In genomic region chr5:82387819-82388166, GRCh38 we compare ENCODE assay signal across 20 cellular contexts.
A peak's percentile ranks its signal among the peaks of the same experiment; 100 is the strongest.
DNase-seq lines count a peak whose midpoint lies in the region; ATAC-seq and TF ChIP-seq lines count a peak whose summit lies in the region.
"Had no signal": no experiment of that assay in that cellular context is flagged by ENCODE, and none has a peak within 500 bp of the region (broad histone marks: within the 10 kb centered on the region; RNA-seq: fewer than 3 reads in every experiment).

No MANE protein-coding gene starts in this region.

- H3K4me3 ChIP-seq in SK-N-SH (ENCODE audit: low read depth in 2 of 2, low read length in 1 of 2) (no peak overlapping the region), ascending aorta (no peak overlapping the region), vagina (no peak overlapping the region)
- H3K4me3 ChIP-seq: body of pancreas, left lung, MG63, pancreas, upper lobe of right lung had no signal

- POLR2A ChIA-PET in SK-N-SH (lab: Yijun Ruan, JAX) = no interaction called here

- H3K4me2 ChIP-seq in SK-N-SH = peak overlapping the region; percentile 28; the same call in 1 of the 2 replicates

- ATAC-seq in SK-N-SH treated with all-trans-retinoic acid at 6 μM for 48 hours = no peak; the same call in 1 of the 3 replicates
- ATAC-seq: naive thymus-derived CD8-positive, alpha-beta T cell; stimulated activated memory B cell treated with anti-CD40 and anti-IgM and Interleukin-4, amounts not matched to agents 10 μg/mL and 1 μg/mL and 100 μg/mL, for 72 hours; upper lobe of right lung had no signal

- no peaks in the 10 kb centered on the region for H3K9me3 ChIP-seq in SK-N-SH
- H3K9me3 ChIP-seq in ascending aorta = no peaks in the 10 kb centered on the region
- H3K9me3 ChIP-seq in vagina = no peaks in the 10 kb centered on the region
- H3K9me3 ChIP-seq: body of pancreas, left lung, MG63, pancreas, upper lobe of right lung had no signal

- H3K36me3 ChIP-seq in SK-N-SH (replicated peaks in 1 of 2; ENCODE audit: control insufficient read depth in 1 of 2, insufficient read depth in 2 of 2, low read length in 1 of 2) = no peaks in the 10 kb centered on the region
- H3K36me3 ChIP-seq in ascending aorta = no peaks in the 10 kb centered on the region
- no peaks in the 10 kb centered on the region for H3K36me3 ChIP-seq in vagina
- H3K36me3 ChIP-seq: left lung, MG63, pancreas, upper lobe of right lung had no signal

- H3K9me2 ChIP-seq in SK-N-SH = no peaks in the 10 kb centered on the region

- no peak for TF ChIP-seq RAD21 in SK-N-SH (IDR thresholded peaks at IDR 0.05; ENCODE audit: low read length)

- H3K27ac Mint-ChIP-seq in mesothelial cell of epicardium = peak overlapping the region; percentile 91
- H3K27ac Mint-ChIP-seq: CD4-positive, alpha-beta memory T cell; naive thymus-derived CD8-positive, alpha-beta T cell; stimulated activated memory B cell treated with anti-CD40 and anti-IgM and Interleukin-4, amounts not matched to agents 10 μg/mL and 1 μg/mL and 100 μg/mL, for 72 hours had no signal

- peak; percentile 12 for DNase-seq in SK-N-SH
- no peak for DNase-seq in ascending aorta (ENCODE audit: low spot score in 2 of 2)
- DNase-seq in mesothelial cell of epicardium (ENCODE audit: low spot score in 2 of 2, unreplicated experiment in 2 of 2) = no peak
- DNase-seq in vagina (ENCODE audit: extremely low spot score in 2 of 2) = no peak
- DNase-seq in activated T-cell treated with anti-CD3 and anti-CD28 coated beads, Interleukin-2, amount 50 U/mL, for 1 hour = no peak
- DNase-seq in GM19238 (ENCODE audit: insufficient read length, low spot score) = no peak
- no peak for DNase-seq in SW480 (ENCODE audit: low spot score)
- DNase-seq: 8988T; activated gamma-delta T cell; AML-193; CD4-positive, alpha-beta memory T cell; left lung; MG63; naive thymus-derived CD8-positive, alpha-beta T cell; stimulated activated CD4-positive, alpha-beta T cell treated with anti-CD3 and anti-CD28 coated beads, Interleukin-4, amount 100 ng/mL, for 24 hours; upper lobe of right lung had no signal

- no peak overlapping the region for H3K4me3 Mint-ChIP-seq in mesothelial cell of epicardium
- H3K4me3 Mint-ChIP-seq: naive thymus-derived CD8-positive, alpha-beta T cell; stimulated activated memory B cell treated with anti-CD40 and anti-IgM and Interleukin-4, amounts not matched to agents 10 μg/mL and 1 μg/mL and 100 μg/mL, for 72 hours had no signal

- H3K4me1 Mint-ChIP-seq in mesothelial cell of epicardium = peaks cover 65% of the 10 kb centered on the region
- H3K4me1 Mint-ChIP-seq: stimulated activated memory B cell treated with anti-CD40 and anti-IgM and Interleukin-4, amounts not matched to agents 10 μg/mL and 1 μg/mL and 100 μg/mL, for 72 hours had no signal

- no peak overlapping the region for H3K9ac ChIP-seq in SK-N-SH

- H3F3A ChIP-seq in SK-N-SH (replicated peaks; ENCODE audit: insufficient read depth) = peaks cover 29% of the 10 kb centered on the region

- TF ChIP-seq EP300 in SK-N-SH (IDR thresholded peaks at IDR 0.05; ENCODE audit: borderline replicate concordance in 1 of 2, low read depth in 1 of 2, low read length in 1 of 2) = no peak

- WGBS in SK-N-SH (ENCODE audit: low lambda C conversion rate) = 21% methylated on average over 2 of the region's 5 CpGs

- H3K9me3 Mint-ChIP-seq in mesothelial cell of epicardium = no peaks in the 10 kb centered on the region
- H3K9me3 Mint-ChIP-seq: CD4-positive, alpha-beta memory T cell; naive thymus-derived CD8-positive, alpha-beta T cell; stimulated activated memory B cell treated with anti-CD40 and anti-IgM and Interleukin-4, amounts not matched to agents 10 μg/mL and 1 μg/mL and 100 μg/mL, for 72 hours had no signal

- TF ChIP-seq CTCF in SK-N-SH (IDR thresholded peaks at IDR 0.05) = no peak
- TF ChIP-seq CTCF in ascending aorta (IDR thresholded peaks at IDR 0.05) = no peak
- TF ChIP-seq CTCF in mesothelial cell of epicardium (IDR thresholded peaks at IDR 0.05; ENCODE audit: unreplicated experiment) = no peak
- TF ChIP-seq CTCF in vagina (IDR thresholded peaks at IDR 0.05) = no peak

- H3K27me3 Mint-ChIP-seq in mesothelial cell of epicardium (ENCODE audit: low read depth) = no peaks in the 10 kb centered on the region

- no peaks in the 10 kb centered on the region for H3K79me2 ChIP-seq in SK-N-SH (ENCODE audit: insufficient read depth)

- CTCF ChIA-PET in SK-N-SH (lab: Yijun Ruan, JAX) = interaction anchor here (1.8 kb wide), 1 partner anchor 32 kb away, joined by 4 read pairs; no protein-coding TSS in a partner anchor

- H3K27me3 ChIP-seq in SK-N-SH (ENCODE audit: insufficient read depth) = no peaks in the 10 kb centered on the region
- H3K27me3 ChIP-seq in ascending aorta = no peaks in the 10 kb centered on the region
- H3K27me3 ChIP-seq in vagina = no peaks in the 10 kb centered on the region
- H3K27me3 ChIP-seq: body of pancreas, left lung, MG63, pancreas, upper lobe of right lung had no signal

- no peak for TF ChIP-seq POLR2A in vagina (IDR thresholded peaks at IDR 0.05)

- H3K27ac ChIP-seq in SK-N-SH (ENCODE audit: low read depth in 2 of 2, low read length in 1 of 2) (peak overlapping the region; percentile 98 to 100), ascending aorta (peak overlapping the region; percentile 81 to 83), vagina (peak overlapping the region; percentile 36)
- H3K27ac ChIP-seq: body of pancreas, left lung, pancreas, upper lobe of right lung had no signal

- H2AFZ ChIP-seq in SK-N-SH (ENCODE audit: low read depth) = no peak overlapping the region

- intact Hi-C loops in ascending aorta (cut with DNase I) = no loop called here
- intact Hi-C loops in vagina (cut with DNase I) = no loop called here

- no peaks in the 10 kb centered on the region for H3K36me3 Mint-ChIP-seq in mesothelial cell of epicardium
- H3K36me3 Mint-ChIP-seq: CD4-positive, alpha-beta memory T cell; naive thymus-derived CD8-positive, alpha-beta T cell; stimulated activated memory B cell treated with anti-CD40 and anti-IgM and Interleukin-4, amounts not matched to agents 10 μg/mL and 1 μg/mL and 100 μg/mL, for 72 hours had no signal

- peaks cover 29 to 38% of the 10 kb centered on the region in 2 experiments for H3K4me1 ChIP-seq in SK-N-SH (ENCODE audit: control insufficient read depth in 1 of 2, insufficient read depth in 2 of 2, low read depth in 1 of 2, low read length in 1 of 2)
- peaks cover 0 to 6% of the 10 kb centered on the region in 2 donors for H3K4me1 ChIP-seq in ascending aorta
- H3K4me1 ChIP-seq in vagina = peaks cover 26% of the 10 kb centered on the region
- H3K4me1 ChIP-seq: upper lobe of right lung had no signal

- no peaks in the 10 kb centered on the region for H4K20me1 ChIP-seq in SK-N-SH (ENCODE audit: insufficient read depth)

TF ChIP-seq in SK-N-SH, 30 proteins besides CTCF, POLR2A, EP300 and RAD21:
- no peak for TF ChIP-seq ZBTB33 (IDR thresholded peaks at IDR 0.05; ENCODE audit: borderline replicate concordance, low read depth)
- no peak for TF ChIP-seq USF1 (IDR thresholded peaks at IDR 0.05; ENCODE audit: borderline replicate concordance, low read depth)
- TF ChIP-seq RCOR1 (IDR thresholded peaks at IDR 0.05; ENCODE audit: low read length) = no peak

TF ChIP-seq in SK-N-SH treated with all-trans-retinoic acid at 6 μM for 48 hours, 23 proteins besides CTCF, POLR2A, EP300 and RAD21 (continues in another document):
- TF ChIP-seq CSRNP3 (CRISPR knock-in tag; IDR thresholded peaks at IDR 0.05) (no peak), OSR1 (CRISPR knock-in tag; IDR thresholded peaks at IDR 0.05) (no peak), SNAI2 (CRISPR knock-in tag; IDR thresholded peaks at IDR 0.05) (no peak), ZC3H10 (CRISPR knock-in tag; IDR thresholded peaks at IDR 0.05) (no peak), ZNF70 (CRISPR knock-in tag; IDR thresholded peaks at IDR 0.05) (no peak), RARB (CRISPR knock-in tag; IDR thresholded peaks at IDR 0.05) (no peak), ZNF565 (CRISPR knock-in tag; conservative IDR thresholded peaks at IDR 0.05; ENCODE audit: low read depth) (no peak), ESRRG (CRISPR knock-in tag; IDR thresholded peaks at IDR 0.05) (no peak), ZNF8 (CRISPR knock-in tag; IDR thresholded peaks at IDR 0.05) (no peak), CREB5 (CRISPR knock-in tag; IDR thresholded peaks at IDR 0.05; ENCODE audit: low read depth) (no peak), BACH2 (CRISPR knock-in tag; IDR thresholded peaks at IDR 0.05; ENCODE audit: borderline replicate concordance) (no peak), ZFP3 (CRISPR knock-in tag; IDR thresholded peaks at IDR 0.05) (no peak)

Comparison
In these comparisons a context has a peak if more than half of its experiments do, and no peak if none do; other contexts are left out.
1. H3K27ac ChIP-seq: peak in every context shown above with its lines; median percentile 99 in SK-N-SH; 82 in ascending aorta; 36 in vagina.